In the genomic region with DNA sequence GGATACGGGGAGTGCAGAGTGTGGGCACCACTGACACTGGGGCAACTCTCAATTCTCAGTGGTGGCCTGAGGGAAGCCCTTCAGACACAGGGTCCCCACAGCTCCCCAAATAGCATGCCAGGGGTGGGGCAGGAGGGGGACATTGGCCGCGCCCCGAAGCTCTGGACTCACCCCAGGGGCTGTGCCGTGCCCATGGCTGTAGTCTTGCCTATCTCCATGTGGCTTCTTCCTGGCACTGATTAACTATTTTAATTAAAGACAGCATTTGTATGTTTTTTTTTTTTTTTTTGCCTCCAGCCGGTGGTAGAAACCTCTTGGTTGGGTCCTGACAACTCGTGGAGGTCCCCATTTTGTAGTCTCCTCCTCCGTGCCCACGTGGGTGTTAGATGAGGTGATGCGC, we compare ENCODE assay signal across 28 cellular contexts. TPM values are rescaled to one million over a fixed set of nuclear protein-coding genes. Genes with fewer than 3 reads are reported as not detected.
DNase-seq lines count a peak whose midpoint lies in the region; ATAC-seq and TF ChIP-seq lines count a peak whose summit lies in the region.
"Had no signal": no experiment of that assay in that cellular context is flagged by ENCODE, and none has a peak within 500 bp of the region (broad histone marks: within the 10 kb centered on the region; RNA-seq: fewer than 3 reads in every experiment).

No MANE protein-coding gene starts in this region.

- no peak overlapping the region for H3K4me2 ChIP-seq in Karpas-422 (ENCODE audit: low read depth, low read length, poor library complexity, severe bottlenecking)

- TF ChIP-seq POLR2A in suprapubic skin (IDR thresholded peaks at IDR 0.05): no peak

- H3K27me3 ChIP-seq in suprapubic skin: no peaks in the 10 kb centered on the region
- no peaks in the 10 kb centered on the region for H3K27me3 ChIP-seq in Karpas-422 (ENCODE audit: low read length)
- H3K27me3 ChIP-seq: upper lobe of right lung had no signal

- peaks cover 24% of the 10 kb centered on the region for H3K4me1 Mint-ChIP-seq in activated CD8-positive, alpha-beta memory T cell treated with anti-CD3 and anti-CD28 coated beads, Interleukin-2, amount 10 ng/mL, durations not matched to agents 7 days and 5 days
- peaks cover 48% of the 10 kb centered on the region for H3K4me1 Mint-ChIP-seq in brain
- H3K4me1 Mint-ChIP-seq in naive thymus-derived CD8-positive, alpha-beta T cell: peaks cover 48 to 100% (median 86%) of the 10 kb centered on the region in 4 donors

- H3K4me3 ChIP-seq in suprapubic skin (no peak overlapping the region), Karpas-422 (ENCODE audit: low read length) (no peak overlapping the region)
- H3K4me3 ChIP-seq: HAP-1, upper lobe of right lung had no signal

- H3K36me3 ChIP-seq in suprapubic skin (no peaks in the 10 kb centered on the region), Karpas-422 (ENCODE audit: insufficient read depth, low read length) (no peaks in the 10 kb centered on the region)
- H3K36me3 ChIP-seq: upper lobe of right lung had no signal

- CTCF ChIA-PET in activated CD8-positive, alpha-beta memory T cell treated with anti-CD3 and anti-CD28 coated beads, Interleukin-2, amount 10 ng/mL, durations not matched to agents 7 days and 5 days (lab: Charles Lee): no interaction called here

- H3K27ac ChIP-seq in suprapubic skin: peak overlapping the region; percentile 52
- no peak overlapping the region for H3K27ac ChIP-seq in Karpas-422 (ENCODE audit: low read length)
- H3K27ac ChIP-seq: 22Rv1, upper lobe of right lung had no signal

- TF ChIP-seq EP300 in suprapubic skin (IDR thresholded peaks at IDR 0.05): no peak

- H2AFZ ChIP-seq in Karpas-422 (ENCODE audit: low read length): no peak overlapping the region

- H3K9me3 Mint-ChIP-seq in activated CD8-positive, alpha-beta memory T cell treated with anti-CD3 and anti-CD28 coated beads, Interleukin-2, amount 10 ng/mL, durations not matched to agents 7 days and 5 days (ENCODE audit: low read depth): no peaks in the 10 kb centered on the region
- peaks cover 0 to 2% (median 0%) of the 10 kb centered on the region in 5 experiments for H3K9me3 Mint-ChIP-seq in brain
- H3K9me3 Mint-ChIP-seq in naive thymus-derived CD8-positive, alpha-beta T cell: no peaks in the 10 kb centered on the region
- H3K9me3 Mint-ChIP-seq: activated CD4-positive, alpha-beta T cell treated with anti-CD3 and anti-CD28 coated beads, Interleukin-2, amount 10 ng/mL, durations not matched to agents 7 days and 5 days; activated naive CD8-positive, alpha-beta T cell treated with anti-CD3 and anti-CD28 coated beads, Interleukin-2, amount 10 ng/mL, durations not matched to agents 7 days and 5 days; activated T-helper 2 cell treated with anti-CD3 and anti-CD28 coated beads, Interferon-gamma antibody, Interleukin-2, Interleukin-4, amounts not matched to agents 10 μg/mL and 5 μg/mL and 100 μg/mL, durations not matched to agents 14 hours and 24 hours and 36 hours; memory B cell had no signal

- H3K36me3 Mint-ChIP-seq in activated CD8-positive, alpha-beta memory T cell treated with anti-CD3 and anti-CD28 coated beads, Interleukin-2, amount 10 ng/mL, durations not matched to agents 7 days and 5 days: peaks cover 10% of the 10 kb centered on the region
- H3K36me3 Mint-ChIP-seq in brain: peaks cover 14% of the 10 kb centered on the region
- peaks cover 0 to 14% (median 0%) of the 10 kb centered on the region in 3 donors for H3K36me3 Mint-ChIP-seq in naive thymus-derived CD8-positive, alpha-beta T cell

- H3K27me3 Mint-ChIP-seq in activated CD8-positive, alpha-beta memory T cell treated with anti-CD3 and anti-CD28 coated beads, Interleukin-2, amount 10 ng/mL, durations not matched to agents 7 days and 5 days: no peaks in the 10 kb centered on the region
- H3K27me3 Mint-ChIP-seq in brain: no peaks in the 10 kb centered on the region
- H3K27me3 Mint-ChIP-seq in naive thymus-derived CD8-positive, alpha-beta T cell: no peaks in the 10 kb centered on the region
- H3K27me3 Mint-ChIP-seq: activated CD4-positive, alpha-beta T cell treated with anti-CD3 and anti-CD28 coated beads, Interleukin-2, amount 10 ng/mL, durations not matched to agents 7 days and 5 days; activated naive CD8-positive, alpha-beta T cell treated with anti-CD3 and anti-CD28 coated beads, Interleukin-2, amount 10 ng/mL, durations not matched to agents 7 days and 5 days; memory B cell had no signal

- no peak overlapping the region for H3K9ac ChIP-seq in Karpas-422 (ENCODE audit: low read length)

- H3K9me2 ChIP-seq in Karpas-422 (replicated peaks; ENCODE audit: insufficient read depth, low read length): no peaks in the 10 kb centered on the region

- H3K9me3 ChIP-seq in suprapubic skin (no peaks in the 10 kb centered on the region), Karpas-422 (ENCODE audit: low read length) (no peaks in the 10 kb centered on the region)
- H3K9me3 ChIP-seq: HAP-1, upper lobe of right lung had no signal

- peaks cover 63% of the 10 kb centered on the region for H3K4me1 ChIP-seq in suprapubic skin
- H3K4me1 ChIP-seq in Karpas-422 (ENCODE audit: low read length): peaks cover 35% of the 10 kb centered on the region
- H3K4me1 ChIP-seq: HAP-1 had no signal

- H3K4me3 Mint-ChIP-seq in activated CD8-positive, alpha-beta memory T cell treated with anti-CD3 and anti-CD28 coated beads, Interleukin-2, amount 10 ng/mL, durations not matched to agents 7 days and 5 days: no peak overlapping the region
- no peak overlapping the region for H3K4me3 Mint-ChIP-seq in brain
- peak overlapping the region in 1 of 10 donors; percentile 49 for H3K4me3 Mint-ChIP-seq in naive thymus-derived CD8-positive, alpha-beta T cell
- H3K4me3 Mint-ChIP-seq: activated CD4-positive, alpha-beta T cell treated with anti-CD3 and anti-CD28 coated beads, Interleukin-2, amount 10 ng/mL, durations not matched to agents 7 days and 5 days; activated naive CD8-positive, alpha-beta T cell treated with anti-CD3 and anti-CD28 coated beads, Interleukin-2, amount 10 ng/mL, durations not matched to agents 7 days and 5 days; memory B cell had no signal

- H4K20me1 ChIP-seq in Karpas-422 (ENCODE audit: insufficient read depth, low read depth, low read length): peaks cover 57% of the 10 kb centered on the region

- TF ChIP-seq CTCF in brain (conservative IDR thresholded peaks at IDR 0.05) (no peak), suprapubic skin (IDR thresholded peaks at IDR 0.05) (no peak)

- 53% methylated on average over 10 of the region's 10 CpGs for WGBS in suprapubic skin

- H3K79me2 ChIP-seq in Karpas-422 (ENCODE audit: low read length): peaks cover 100% of the 10 kb centered on the region

- POLR2A ChIA-PET in naive thymus-derived CD8-positive, alpha-beta T cell (lab: Charles Lee): no interaction called here

- H3K27ac Mint-ChIP-seq in activated CD8-positive, alpha-beta memory T cell treated with anti-CD3 and anti-CD28 coated beads, Interleukin-2, amount 10 ng/mL, durations not matched to agents 7 days and 5 days: peak overlapping the region; percentile 30
- peak overlapping the region in 3 of 5 experiments; percentile 27 to 84 (median 74) for H3K27ac Mint-ChIP-seq in brain
- peak overlapping the region in 8 of 10 donors; percentile 15 to 86 (median 70) for H3K27ac Mint-ChIP-seq in naive thymus-derived CD8-positive, alpha-beta T cell
- H3K27ac Mint-ChIP-seq: activated CD4-positive, alpha-beta T cell treated with anti-CD3 and anti-CD28 coated beads, Interleukin-2, amount 10 ng/mL, durations not matched to agents 7 days and 5 days; activated naive CD8-positive, alpha-beta T cell treated with anti-CD3 and anti-CD28 coated beads, Interleukin-2, amount 10 ng/mL, durations not matched to agents 7 days and 5 days; activated T-helper 2 cell treated with anti-CD3 and anti-CD28 coated beads, Interferon-gamma antibody, Interleukin-2, Interleukin-4, amounts not matched to agents 10 μg/mL and 5 μg/mL and 100 μg/mL, durations not matched to agents 14 hours and 24 hours and 36 hours had no signal

- DNase-seq in activated CD8-positive, alpha-beta memory T cell treated with anti-CD3 and anti-CD28 coated beads, Interleukin-2, amount 10 ng/mL, durations not matched to agents 7 days and 5 days: no peak
- no peak for DNase-seq in activated CD8-positive, alpha-beta memory T cell treated with anti-CD3 and anti-CD28 coated beads for 24 hours
- no peak for DNase-seq in naive thymus-derived CD8-positive, alpha-beta T cell
- DNase-seq in suprapubic skin (ENCODE audit: low spot score in 2 of 2): no peak
- DNase-seq in Karpas-422: no peak
- no peak for DNase-seq in activated CD4-positive, alpha-beta T cell treated with anti-CD3 and anti-CD28 coated beads, Interleukin-2, amount 50 U/mL, for 1 hour
- DNase-seq in HK-2 (ENCODE audit: unreplicated experiment): no peak
- DNase-seq: activated CD4-positive, alpha-beta T cell treated with anti-CD3 and anti-CD28 coated beads, Interleukin-2, amount 10 ng/mL, durations not matched to agents 7 days and 5 days; activated naive CD8-positive, alpha-beta T cell treated with anti-CD3 and anti-CD28 coated beads, Interleukin-2, amount 10 ng/mL, durations not matched to agents 7 days and 5 days; AML-193; caudate nucleus; COR-L47; hippocampal formation; KG1; NCI-H1417; NCI-H2029 treated with DMSO at 0.1 percent for 48 hours; NCI-H526 treated with DMSO at 0.1 percent for 48 hours; retina; SHP77; small intestine; stimulated activated CD8-positive, alpha-beta memory T cell treated with anti-CD3 and anti-CD28 coated beads, Interleukin-4, amount 100 ng/mL, for 48 hours; upper lobe of right lung had no signal

- no peak for ATAC-seq in activated CD8-positive, alpha-beta memory T cell treated with anti-CD3 and anti-CD28 coated beads, Interleukin-2, amount 10 ng/mL, durations not matched to agents 7 days and 5 days
- no peak for ATAC-seq in naive thymus-derived CD8-positive, alpha-beta T cell
- ATAC-seq: left lobe of liver had no signal

RNA-seq across cellular contexts. Expression of gene GATAD2A, which starts 23.3 kb away (rescaled TPM):
- 100 to 1,000 TPM; 159 to 161 TPM for total RNA-seq in activated CD8-positive, alpha-beta memory T cell treated with anti-CD3 and anti-CD28 coated beads, Interleukin-2, amount 10 ng/mL, durations not matched to agents 7 days and 5 days
- 40.0 TPM for polyA plus RNA-seq in brain (ENCODE audit: insufficient read depth, low read depth, low replicate concordance)
- total RNA-seq in naive thymus-derived CD8-positive, alpha-beta T cell: 100 to 1,000 TPM; 101 to 107 TPM
- polyA plus RNA-seq in naive thymus-derived CD8-positive, alpha-beta T cell: 10 to 100 TPM; 14.5 to 35.1 (median 20.2) TPM
- 10 to 100 TPM; 83.1 to 88.8 (median 86.4) TPM for total RNA-seq in suprapubic skin
- total RNA-seq in Karpas-422 (2014; rRNA removed; shearing (Covaris generic); ENCODE audit: low replicate concordance): 38.4 and 63.4 TPM in 2 replicates
